1 cellular context compared by ENCODE assay signal in the genomic region with DNA sequence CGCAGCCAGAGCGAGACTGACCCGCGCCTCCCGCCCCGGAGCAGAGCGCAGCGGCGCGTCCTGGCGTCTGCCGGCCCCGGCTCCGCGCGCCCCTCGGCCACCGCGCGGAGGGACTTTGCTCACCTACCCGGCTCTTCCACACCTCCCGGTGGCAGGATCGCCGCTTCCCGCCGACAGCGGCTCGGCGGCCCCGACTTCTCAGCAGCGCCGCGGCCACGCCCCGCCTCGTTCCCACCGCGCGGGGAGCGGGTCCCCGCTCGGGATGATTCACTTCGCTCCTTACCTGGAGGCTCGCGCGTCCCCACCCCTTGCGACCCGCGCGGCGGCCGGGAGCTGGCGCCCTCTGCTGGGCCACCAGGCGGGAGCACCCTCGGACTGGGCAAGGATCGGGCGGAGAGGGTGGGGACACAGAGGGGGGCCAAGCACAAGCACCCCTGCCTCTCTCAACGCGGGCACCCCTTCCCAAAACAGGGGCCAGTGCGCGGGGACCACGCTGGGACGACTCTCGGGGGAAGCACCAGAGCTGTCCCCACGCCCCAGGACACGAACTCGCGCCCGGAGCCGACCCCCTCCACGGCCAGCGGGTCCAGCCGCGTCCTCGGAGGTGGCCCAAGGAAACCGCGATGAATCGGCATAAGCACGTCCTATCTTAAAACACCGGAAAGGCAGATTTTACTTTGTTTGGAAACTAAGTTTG.
TF ChIP-seq lines count a peak whose summit lies in the region.

No MANE protein-coding gene starts in this region.

TF ChIP-seq in HepG2, 621 proteins besides CTCF, POLR2A, EP300 and RAD21 (continued from another document and continues in another):
- TF ChIP-seq, protein P1, sequence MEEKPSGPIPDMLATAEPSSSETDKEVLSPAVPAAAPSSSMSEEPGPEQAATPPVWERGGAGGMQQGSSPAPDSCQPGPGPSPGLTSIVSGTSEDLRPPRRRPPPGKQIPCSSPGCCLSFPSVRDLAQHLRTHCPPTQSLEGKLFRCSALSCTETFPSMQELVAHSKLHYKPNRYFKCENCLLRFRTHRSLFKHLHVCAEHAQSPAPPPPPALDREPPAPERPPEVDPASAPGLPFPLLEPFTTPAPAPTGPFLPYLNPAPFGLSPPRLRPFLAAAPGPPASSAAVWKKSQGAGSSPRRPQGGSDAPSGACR (CRISPR knock-in tag; IDR thresholded peaks at IDR 0.05) = 0 out of 2 replicates have a peak, but pooled peaks have one; percentile 27
- TF ChIP-seq TP53 (CRISPR knock-in tag; conservative IDR thresholded peaks at IDR 0.05) = no peak
- TF ChIP-seq KLF16 (CRISPR knock-in tag; IDR thresholded peaks at IDR 0.05) = peak in 1 of 2 experiments; percentile 47; a peak in 1 of 4 replicates
- TF ChIP-seq, protein P2, sequence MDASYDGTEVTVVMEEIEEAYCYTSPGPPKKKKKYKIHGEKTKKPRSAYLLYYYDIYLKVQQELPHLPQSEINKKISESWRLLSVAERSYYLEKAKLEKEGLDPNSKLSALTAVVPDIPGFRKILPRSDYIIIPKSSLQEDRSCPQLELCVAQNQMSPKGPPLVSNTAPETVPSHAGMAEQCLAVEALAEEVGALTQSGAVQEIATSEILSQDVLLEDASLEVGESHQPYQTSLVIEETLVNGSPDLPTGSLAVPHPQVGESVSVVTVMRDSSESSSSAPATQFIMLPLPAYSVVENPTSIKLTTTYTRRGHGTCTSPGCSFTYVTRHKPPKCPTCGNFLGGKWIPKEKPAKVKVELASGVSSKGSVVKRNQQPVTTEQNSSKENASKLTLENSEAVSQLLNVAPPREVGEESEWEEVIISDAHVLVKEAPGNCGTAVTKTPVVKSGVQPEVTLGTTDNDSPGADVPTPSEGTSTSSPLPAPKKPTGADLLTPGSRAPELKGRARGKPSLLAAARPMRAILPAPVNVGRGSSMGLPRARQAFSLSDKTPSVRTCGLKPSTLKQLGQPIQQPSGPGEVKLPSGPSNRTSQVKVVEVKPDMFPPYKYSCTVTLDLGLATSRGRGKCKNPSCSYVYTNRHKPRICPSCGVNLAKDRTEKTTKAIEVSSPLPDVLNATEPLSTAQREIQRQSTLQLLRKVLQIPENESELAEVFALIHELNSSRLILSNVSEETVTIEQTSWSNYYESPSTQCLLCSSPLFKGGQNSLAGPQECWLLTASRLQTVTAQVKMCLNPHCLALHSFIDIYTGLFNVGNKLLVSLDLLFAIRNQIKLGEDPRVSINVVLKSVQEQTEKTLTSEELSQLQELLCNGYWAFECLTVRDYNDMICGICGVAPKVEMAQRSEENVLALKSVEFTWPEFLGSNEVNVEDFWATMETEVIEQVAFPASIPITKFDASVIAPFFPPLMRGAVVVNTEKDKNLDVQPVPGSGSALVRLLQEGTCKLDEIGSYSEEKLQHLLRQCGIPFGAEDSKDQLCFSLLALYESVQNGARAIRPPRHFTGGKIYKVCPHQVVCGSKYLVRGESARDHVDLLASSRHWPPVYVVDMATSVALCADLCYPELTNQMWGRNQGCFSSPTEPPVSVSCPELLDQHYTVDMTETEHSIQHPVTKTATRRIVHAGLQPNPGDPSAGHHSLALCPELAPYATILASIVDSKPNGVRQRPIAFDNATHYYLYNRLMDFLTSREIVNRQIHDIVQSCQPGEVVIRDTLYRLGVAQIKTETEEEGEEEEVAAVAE (CRISPR knock-in tag; IDR thresholded peaks at IDR 0.05; ENCODE audit: borderline replicate concordance) = no peak
- TF ChIP-seq KDM3A (CRISPR knock-in tag; IDR thresholded peaks at IDR 0.05; ENCODE audit: low read depth) = peak; percentile 9; the same call in 1 of the 2 replicates
- peak; percentile 41; the same call in 1 of the 2 replicates for TF ChIP-seq SP5 (CRISPR knock-in tag; IDR thresholded peaks at IDR 0.05; ENCODE audit: borderline replicate concordance, low read depth)
- TF ChIP-seq, protein P3, sequence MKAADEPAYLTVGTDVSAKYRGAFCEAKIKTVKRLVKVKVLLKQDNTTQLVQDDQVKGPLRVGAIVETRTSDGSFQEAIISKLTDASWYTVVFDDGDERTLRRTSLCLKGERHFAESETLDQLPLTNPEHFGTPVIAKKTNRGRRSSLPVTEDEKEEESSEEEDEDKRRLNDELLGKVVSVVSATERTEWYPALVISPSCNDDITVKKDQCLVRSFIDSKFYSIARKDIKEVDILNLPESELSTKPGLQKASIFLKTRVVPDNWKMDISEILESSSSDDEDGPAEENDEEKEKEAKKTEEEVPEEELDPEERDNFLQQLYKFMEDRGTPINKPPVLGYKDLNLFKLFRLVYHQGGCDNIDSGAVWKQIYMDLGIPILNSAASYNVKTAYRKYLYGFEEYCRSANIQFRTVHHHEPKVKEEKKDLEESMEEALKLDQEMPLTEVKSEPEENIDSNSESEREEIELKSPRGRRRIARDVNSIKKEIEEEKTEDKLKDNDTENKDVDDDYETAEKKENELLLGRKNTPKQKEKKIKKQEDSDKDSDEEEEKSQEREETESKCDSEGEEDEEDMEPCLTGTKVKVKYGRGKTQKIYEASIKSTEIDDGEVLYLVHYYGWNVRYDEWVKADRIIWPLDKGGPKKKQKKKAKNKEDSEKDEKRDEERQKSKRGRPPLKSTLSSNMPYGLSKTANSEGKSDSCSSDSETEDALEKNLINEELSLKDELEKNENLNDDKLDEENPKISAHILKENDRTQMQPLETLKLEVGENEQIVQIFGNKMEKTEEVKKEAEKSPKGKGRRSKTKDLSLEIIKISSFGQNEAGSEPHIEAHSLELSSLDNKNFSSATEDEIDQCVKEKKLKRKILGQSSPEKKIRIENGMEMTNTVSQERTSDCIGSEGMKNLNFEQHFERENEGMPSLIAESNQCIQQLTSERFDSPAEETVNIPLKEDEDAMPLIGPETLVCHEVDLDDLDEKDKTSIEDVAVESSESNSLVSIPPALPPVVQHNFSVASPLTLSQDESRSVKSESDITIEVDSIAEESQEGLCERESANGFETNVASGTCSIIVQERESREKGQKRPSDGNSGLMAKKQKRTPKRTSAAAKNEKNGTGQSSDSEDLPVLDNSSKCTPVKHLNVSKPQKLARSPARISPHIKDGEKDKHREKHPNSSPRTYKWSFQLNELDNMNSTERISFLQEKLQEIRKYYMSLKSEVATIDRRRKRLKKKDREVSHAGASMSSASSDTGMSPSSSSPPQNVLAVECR (CRISPR knock-in tag; IDR thresholded peaks at IDR 0.05; ENCODE audit: borderline replicate concordance) = peak; percentile 52; the same call in 1 of the 2 replicates
- 0 out of 2 replicates have a peak, but pooled peaks have one; percentile 41 for TF ChIP-seq ZNF839 (CRISPR knock-in tag; IDR thresholded peaks at IDR 0.05; ENCODE audit: borderline replicate concordance)
- peak; percentile 97 for TF ChIP-seq MAZ (IDR thresholded peaks at IDR 0.05; ENCODE audit: borderline replicate concordance, low read depth, low read length)
- TF ChIP-seq MAZ (CRISPR knock-in tag; IDR thresholded peaks at IDR 0.05; ENCODE audit: low read depth) = peak; percentile 97
- TF ChIP-seq TBX2 (CRISPR knock-in tag; IDR thresholded peaks at IDR 0.05; ENCODE audit: borderline replicate concordance) = peak; percentile 55; the same call in 1 of the 2 replicates
- TF ChIP-seq, protein P4, sequence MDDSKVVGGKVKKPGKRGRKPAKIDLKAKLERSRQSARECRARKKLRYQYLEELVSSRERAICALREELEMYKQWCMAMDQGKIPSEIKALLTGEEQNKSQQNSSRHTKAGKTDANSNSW (CRISPR knock-in tag; IDR thresholded peaks at IDR 0.05; ENCODE audit: borderline replicate concordance) = 0 out of 2 replicates have a peak, but pooled peaks have one; percentile 60
- no peak for TF ChIP-seq YEATS2 (CRISPR knock-in tag; IDR thresholded peaks at IDR 0.05; ENCODE audit: borderline replicate concordance)
- TF ChIP-seq GATAD2A (CRISPR knock-in tag; IDR thresholded peaks at IDR 0.05) = peak; percentile 58
- TF ChIP-seq ZEB1 (IDR thresholded peaks at IDR 0.05; ENCODE audit: insufficient replicate concordance, low read depth) = peak; percentile 60
- peak; percentile 43; the same call in 1 of the 2 replicates for TF ChIP-seq HDAC2 (CRISPR knock-in tag; IDR thresholded peaks at IDR 0.05)
- 0 out of 2 replicates have a peak, but pooled peaks have one; percentile 19 for TF ChIP-seq MTA1 (CRISPR knock-in tag; IDR thresholded peaks at IDR 0.05; ENCODE audit: borderline replicate concordance)
- 0 out of 2 replicates have a peak, but pooled peaks have one; percentile 79 for TF ChIP-seq ZNF34 (CRISPR knock-in tag; IDR thresholded peaks at IDR 0.05; ENCODE audit: borderline replicate concordance)
- TF ChIP-seq ZBTB38 (CRISPR knock-in tag; IDR thresholded peaks at IDR 0.05) = peak; percentile 65
- TF ChIP-seq ZNF777 (CRISPR knock-in tag; IDR thresholded peaks at IDR 0.05) = peak; percentile 76
- TF ChIP-seq, protein P5, sequence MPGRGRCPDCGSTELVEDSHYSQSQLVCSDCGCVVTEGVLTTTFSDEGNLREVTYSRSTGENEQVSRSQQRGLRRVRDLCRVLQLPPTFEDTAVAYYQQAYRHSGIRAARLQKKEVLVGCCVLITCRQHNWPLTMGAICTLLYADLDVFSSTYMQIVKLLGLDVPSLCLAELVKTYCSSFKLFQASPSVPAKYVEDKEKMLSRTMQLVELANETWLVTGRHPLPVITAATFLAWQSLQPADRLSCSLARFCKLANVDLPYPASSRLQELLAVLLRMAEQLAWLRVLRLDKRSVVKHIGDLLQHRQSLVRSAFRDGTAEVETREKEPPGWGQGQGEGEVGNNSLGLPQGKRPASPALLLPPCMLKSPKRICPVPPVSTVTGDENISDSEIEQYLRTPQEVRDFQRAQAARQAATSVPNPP (CRISPR knock-in tag; IDR thresholded peaks at IDR 0.05) = no peak
- TF ChIP-seq HOXA3 (CRISPR knock-in tag; IDR thresholded peaks at IDR 0.05) = peak; percentile 63; the same call in 1 of the 2 replicates
- TF ChIP-seq RBFOX2 (IDR thresholded peaks at IDR 0.05; ENCODE audit: low read depth, low read length) = peak; percentile 77
- TF ChIP-seq PHF8 (CRISPR knock-in tag; IDR thresholded peaks at IDR 0.05) = peak; percentile 48; the same call in 1 of the 2 replicates
- no peak for TF ChIP-seq KDM5A (IDR thresholded peaks at IDR 0.05; ENCODE audit: borderline replicate concordance, low read length)
- TF ChIP-seq POGZ (CRISPR knock-in tag; IDR thresholded peaks at IDR 0.05) = peak; percentile 53; the same call in 1 of the 2 replicates
- TF ChIP-seq CAMTA2 (CRISPR knock-in tag; IDR thresholded peaks at IDR 0.05; ENCODE audit: borderline replicate concordance) = no peak
- TF ChIP-seq HOXA9 (CRISPR knock-in tag; IDR thresholded peaks at IDR 0.05; ENCODE audit: borderline replicate concordance) = no peak
- TF ChIP-seq ATF7-NPFF (CRISPR knock-in tag; IDR thresholded peaks at IDR 0.05; ENCODE audit: low read depth) = peak; percentile 79; the same call in 1 of the 2 replicates
- TF ChIP-seq KLF12 (CRISPR knock-in tag; IDR thresholded peaks at IDR 0.05; ENCODE audit: borderline replicate concordance) = 0 out of 2 replicates have a peak, but pooled peaks have one; percentile 57
- TF ChIP-seq ZNF747 (CRISPR knock-in tag; IDR thresholded peaks at IDR 0.05; ENCODE audit: borderline replicate concordance) = no peak
- peak; percentile 73; the same call in 1 of the 2 replicates for TF ChIP-seq ZNF724P (CRISPR knock-in tag; IDR thresholded peaks at IDR 0.05; ENCODE audit: borderline replicate concordance)
- TF ChIP-seq, protein P6, sequence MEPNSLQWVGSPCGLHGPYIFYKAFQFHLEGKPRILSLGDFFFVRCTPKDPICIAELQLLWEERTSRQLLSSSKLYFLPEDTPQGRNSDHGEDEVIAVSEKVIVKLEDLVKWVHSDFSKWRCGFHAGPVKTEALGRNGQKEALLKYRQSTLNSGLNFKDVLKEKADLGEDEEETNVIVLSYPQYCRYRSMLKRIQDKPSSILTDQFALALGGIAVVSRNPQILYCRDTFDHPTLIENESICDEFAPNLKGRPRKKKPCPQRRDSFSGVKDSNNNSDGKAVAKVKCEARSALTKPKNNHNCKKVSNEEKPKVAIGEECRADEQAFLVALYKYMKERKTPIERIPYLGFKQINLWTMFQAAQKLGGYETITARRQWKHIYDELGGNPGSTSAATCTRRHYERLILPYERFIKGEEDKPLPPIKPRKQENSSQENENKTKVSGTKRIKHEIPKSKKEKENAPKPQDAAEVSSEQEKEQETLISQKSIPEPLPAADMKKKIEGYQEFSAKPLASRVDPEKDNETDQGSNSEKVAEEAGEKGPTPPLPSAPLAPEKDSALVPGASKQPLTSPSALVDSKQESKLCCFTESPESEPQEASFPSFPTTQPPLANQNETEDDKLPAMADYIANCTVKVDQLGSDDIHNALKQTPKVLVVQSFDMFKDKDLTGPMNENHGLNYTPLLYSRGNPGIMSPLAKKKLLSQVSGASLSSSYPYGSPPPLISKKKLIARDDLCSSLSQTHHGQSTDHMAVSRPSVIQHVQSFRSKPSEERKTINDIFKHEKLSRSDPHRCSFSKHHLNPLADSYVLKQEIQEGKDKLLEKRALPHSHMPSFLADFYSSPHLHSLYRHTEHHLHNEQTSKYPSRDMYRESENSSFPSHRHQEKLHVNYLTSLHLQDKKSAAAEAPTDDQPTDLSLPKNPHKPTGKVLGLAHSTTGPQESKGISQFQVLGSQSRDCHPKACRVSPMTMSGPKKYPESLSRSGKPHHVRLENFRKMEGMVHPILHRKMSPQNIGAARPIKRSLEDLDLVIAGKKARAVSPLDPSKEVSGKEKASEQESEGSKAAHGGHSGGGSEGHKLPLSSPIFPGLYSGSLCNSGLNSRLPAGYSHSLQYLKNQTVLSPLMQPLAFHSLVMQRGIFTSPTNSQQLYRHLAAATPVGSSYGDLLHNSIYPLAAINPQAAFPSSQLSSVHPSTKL (CRISPR knock-in tag; IDR thresholded peaks at IDR 0.05) = peak; percentile 61; the same call in 1 of the 2 replicates
- TF ChIP-seq, protein P7, sequence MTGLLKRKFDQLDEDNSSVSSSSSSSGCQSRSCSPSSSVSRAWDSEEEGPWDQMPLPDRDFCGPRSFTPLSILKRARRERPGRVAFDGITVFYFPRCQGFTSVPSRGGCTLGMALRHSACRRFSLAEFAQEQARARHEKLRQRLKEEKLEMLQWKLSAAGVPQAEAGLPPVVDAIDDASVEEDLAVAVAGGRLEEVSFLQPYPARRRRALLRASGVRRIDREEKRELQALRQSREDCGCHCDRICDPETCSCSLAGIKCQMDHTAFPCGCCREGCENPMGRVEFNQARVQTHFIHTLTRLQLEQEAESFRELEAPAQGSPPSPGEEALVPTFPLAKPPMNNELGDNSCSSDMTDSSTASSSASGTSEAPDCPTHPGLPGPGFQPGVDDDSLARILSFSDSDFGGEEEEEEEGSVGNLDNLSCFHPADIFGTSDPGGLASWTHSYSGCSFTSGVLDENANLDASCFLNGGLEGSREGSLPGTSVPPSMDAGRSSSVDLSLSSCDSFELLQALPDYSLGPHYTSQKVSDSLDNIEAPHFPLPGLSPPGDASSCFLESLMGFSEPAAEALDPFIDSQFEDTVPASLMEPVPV (CRISPR knock-in tag; IDR thresholded peaks at IDR 0.05) = peak; percentile 84; the same call in 1 of the 2 replicates
- peak; percentile 78 for TF ChIP-seq ZNF891 (CRISPR knock-in tag; IDR thresholded peaks at IDR 0.05)
- peak; percentile 90 for TF ChIP-seq FOSL2 (CRISPR knock-in tag; IDR thresholded peaks at IDR 0.05)
- TF ChIP-seq ZNF343 (CRISPR knock-in tag; IDR thresholded peaks at IDR 0.05) = peak; percentile 83; the same call in 1 of the 2 replicates
- TF ChIP-seq ZNF543 (CRISPR knock-in tag; IDR thresholded peaks at IDR 0.05) = peak; percentile 52; the same call in 1 of the 2 replicates
- TF ChIP-seq KMT2B (CRISPR knock-in tag; IDR thresholded peaks at IDR 0.05) = peak; percentile 41; the same call in 1 of the 2 replicates
- TF ChIP-seq RAD51 (IDR thresholded peaks at IDR 0.05; ENCODE audit: borderline replicate concordance) = no peak
